1 cellular context compared by ENCODE assay signal in the genomic region with DNA sequence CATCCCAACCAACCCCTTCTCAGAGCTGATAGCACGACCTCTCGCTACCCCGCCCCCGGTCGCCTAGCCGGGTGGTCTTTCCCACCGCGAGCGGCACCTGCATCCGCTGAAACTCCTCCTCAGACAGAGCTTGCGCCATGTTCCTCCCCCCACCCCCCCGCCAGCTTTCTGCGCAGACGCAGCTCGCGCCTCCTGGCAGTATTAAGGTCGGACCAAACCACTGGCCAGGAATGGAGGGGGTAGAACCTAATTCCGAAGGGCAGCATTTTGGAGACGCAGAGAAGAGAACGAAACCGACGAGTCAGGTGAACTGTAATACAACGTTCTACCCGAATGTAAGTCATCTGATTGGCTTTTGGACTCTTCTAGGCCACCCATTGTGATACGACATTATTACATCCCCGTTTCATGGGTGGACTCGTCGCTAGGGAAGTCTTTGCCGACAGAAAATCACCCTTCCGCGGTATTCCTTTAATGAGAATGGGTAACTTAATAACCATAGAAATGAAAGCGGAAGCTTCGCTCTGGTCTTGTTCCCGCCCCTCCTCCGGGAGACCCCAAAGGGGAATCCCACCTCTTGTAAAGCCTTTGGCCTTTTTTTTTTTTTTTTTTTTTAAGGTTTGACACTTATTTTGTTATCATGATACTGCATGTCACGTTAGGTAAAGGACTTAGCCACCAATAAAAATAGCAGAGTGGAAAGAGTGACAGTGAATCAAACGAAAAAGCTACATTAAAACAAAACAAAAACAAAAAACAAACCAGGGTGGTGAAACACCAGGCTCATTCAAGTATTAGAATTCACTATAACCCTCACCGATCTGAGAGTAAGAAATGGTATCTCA.
TF ChIP-seq lines count a peak whose summit lies in the region.

A gene with protein sequence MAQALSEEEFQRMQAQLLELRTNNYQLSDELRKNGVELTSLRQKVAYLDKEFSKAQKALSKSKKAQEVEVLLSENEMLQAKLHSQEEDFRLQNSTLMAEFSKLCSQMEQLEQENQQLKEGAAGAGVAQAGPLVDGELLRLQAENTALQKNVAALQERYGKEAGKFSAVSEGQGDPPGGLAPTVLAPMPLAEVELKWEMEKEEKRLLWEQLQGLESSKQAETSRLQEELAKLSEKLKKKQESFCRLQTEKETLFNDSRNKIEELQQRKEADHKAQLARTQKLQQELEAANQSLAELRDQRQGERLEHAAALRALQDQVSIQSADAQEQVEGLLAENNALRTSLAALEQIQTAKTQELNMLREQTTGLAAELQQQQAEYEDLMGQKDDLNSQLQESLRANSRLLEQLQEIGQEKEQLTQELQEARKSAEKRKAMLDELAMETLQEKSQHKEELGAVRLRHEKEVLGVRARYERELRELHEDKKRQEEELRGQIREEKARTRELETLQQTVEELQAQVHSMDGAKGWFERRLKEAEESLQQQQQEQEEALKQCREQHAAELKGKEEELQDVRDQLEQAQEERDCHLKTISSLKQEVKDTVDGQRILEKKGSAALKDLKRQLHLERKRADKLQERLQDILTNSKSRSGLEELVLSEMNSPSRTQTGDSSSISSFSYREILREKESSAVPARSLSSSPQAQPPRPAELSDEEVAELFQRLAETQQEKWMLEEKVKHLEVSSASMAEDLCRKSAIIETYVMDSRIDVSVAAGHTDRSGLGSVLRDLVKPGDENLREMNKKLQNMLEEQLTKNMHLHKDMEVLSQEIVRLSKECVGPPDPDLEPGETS (minus strand): TSS at position 174 of the 845 bp plus-strand sequence. CDS start 35 bp downstream, at position 139.

TF ChIP-seq in HEK293, 187 proteins besides CTCF, POLR2A, EP300 and RAD21 (continued from another document and continues in another):
- TF ChIP-seq, protein P1, sequence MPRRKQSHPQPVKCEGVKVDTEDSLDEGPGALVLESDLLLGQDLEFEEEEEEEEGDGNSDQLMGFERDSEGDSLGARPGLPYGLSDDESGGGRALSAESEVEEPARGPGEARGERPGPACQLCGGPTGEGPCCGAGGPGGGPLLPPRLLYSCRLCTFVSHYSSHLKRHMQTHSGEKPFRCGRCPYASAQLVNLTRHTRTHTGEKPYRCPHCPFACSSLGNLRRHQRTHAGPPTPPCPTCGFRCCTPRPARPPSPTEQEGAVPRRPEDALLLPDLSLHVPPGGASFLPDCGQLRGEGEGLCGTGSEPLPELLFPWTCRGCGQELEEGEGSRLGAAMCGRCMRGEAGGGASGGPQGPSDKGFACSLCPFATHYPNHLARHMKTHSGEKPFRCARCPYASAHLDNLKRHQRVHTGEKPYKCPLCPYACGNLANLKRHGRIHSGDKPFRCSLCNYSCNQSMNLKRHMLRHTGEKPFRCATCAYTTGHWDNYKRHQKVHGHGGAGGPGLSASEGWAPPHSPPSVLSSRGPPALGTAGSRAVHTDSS (tag by site-specific recombination; IDR thresholded peaks at IDR 0.05) = no peak
- TF ChIP-seq, protein P2, sequence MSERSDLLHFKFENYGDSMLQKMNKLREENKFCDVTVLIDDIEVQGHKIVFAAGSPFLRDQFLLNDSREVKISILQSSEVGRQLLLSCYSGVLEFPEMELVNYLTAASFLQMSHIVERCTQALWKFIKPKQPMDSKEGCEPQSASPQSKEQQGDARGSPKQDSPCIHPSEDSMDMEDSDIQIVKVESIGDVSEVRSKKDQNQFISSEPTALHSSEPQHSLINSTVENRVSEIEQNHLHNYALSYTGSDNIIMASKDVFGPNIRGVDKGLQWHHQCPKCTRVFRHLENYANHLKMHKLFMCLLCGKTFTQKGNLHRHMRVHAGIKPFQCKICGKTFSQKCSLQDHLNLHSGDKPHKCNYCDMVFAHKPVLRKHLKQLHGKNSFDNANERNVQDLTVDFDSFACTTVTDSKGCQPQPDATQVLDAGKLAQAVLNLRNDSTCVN (tag by site-specific recombination; optimal IDR thresholded peaks at IDR 0.05) = no peak
- TF ChIP-seq PRDM1 (tag by site-specific recombination; IDR thresholded peaks at IDR 0.05) = 0 out of 2 replicates have a peak, but pooled peaks have one; percentile 28
- peak; percentile 5; the same call in 1 of the 2 replicates for TF ChIP-seq GLI4 (tag by site-specific recombination; IDR thresholded peaks at IDR 0.05)
- TF ChIP-seq, protein P3, sequence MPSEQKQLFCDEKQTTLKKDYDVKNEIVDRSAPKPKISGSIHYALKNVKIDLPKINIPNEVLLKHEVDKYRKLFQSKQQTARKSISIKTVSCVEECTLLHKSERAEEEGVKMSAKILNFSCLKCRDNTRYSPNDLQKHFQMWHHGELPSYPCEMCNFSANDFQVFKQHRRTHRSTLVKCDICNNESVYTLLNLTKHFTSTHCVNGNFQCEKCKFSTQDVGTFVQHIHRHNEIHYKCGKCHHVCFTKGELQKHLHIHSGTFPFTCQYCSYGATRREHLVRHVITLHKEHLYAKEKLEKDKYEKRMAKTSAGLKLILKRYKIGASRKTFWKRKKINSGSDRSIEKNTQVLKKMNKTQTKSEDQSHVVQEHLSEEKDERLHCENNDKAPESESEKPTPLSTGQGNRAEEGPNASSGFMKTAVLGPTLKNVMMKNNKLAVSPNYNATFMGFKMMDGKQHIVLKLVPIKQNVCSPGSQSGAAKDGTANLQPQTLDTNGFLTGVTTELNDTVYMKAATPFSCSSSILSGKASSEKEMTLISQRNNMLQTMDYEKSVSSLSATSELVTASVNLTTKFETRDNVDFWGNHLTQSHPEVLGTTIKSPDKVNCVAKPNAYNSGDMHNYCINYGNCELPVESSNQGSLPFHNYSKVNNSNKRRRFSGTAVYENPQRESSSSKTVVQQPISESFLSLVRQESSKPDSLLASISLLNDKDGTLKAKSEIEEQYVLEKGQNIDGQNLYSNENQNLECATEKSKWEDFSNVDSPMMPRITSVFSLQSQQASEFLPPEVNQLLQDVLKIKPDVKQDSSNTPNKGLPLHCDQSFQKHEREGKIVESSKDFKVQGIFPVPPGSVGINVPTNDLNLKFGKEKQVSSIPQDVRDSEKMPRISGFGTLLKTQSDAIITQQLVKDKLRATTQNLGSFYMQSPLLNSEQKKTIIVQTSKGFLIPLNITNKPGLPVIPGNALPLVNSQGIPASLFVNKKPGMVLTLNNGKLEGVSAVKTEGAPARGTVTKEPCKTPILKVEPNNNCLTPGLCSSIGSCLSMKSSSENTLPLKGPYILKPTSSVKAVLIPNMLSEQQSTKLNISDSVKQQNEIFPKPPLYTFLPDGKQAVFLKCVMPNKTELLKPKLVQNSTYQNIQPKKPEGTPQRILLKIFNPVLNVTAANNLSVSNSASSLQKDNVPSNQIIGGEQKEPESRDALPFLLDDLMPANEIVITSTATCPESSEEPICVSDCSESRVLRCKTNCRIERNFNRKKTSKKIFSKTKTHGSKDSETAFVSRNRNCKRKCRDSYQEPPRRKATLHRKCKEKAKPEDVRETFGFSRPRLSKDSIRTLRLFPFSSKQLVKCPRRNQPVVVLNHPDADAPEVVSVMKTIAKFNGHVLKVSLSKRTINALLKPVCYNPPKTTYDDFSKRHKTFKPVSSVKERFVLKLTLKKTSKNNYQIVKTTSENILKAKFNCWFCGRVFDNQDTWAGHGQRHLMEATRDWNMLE (tag by site-specific recombination; conservative IDR thresholded peaks at IDR 0.05; ENCODE audit: low read depth) = peak; percentile 26; the same call in 1 of the 2 replicates
- TF ChIP-seq ZNF501 (tag by site-specific recombination; IDR thresholded peaks at IDR 0.05) = peak; percentile 68
- TF ChIP-seq SETDB1 (IDR thresholded peaks at IDR 0.05; ENCODE audit: insufficient read length, low read length) = no peak
- no peak for TF ChIP-seq ZNF266 (tag by site-specific recombination; IDR thresholded peaks at IDR 0.05; ENCODE audit: low read depth)
- no peak for TF ChIP-seq ZNF549 (tag by site-specific recombination; IDR thresholded peaks at IDR 0.05)
- no peak for TF ChIP-seq WT1 (tag by site-specific recombination; IDR thresholded peaks at IDR 0.05)
- peak; percentile 72 for TF ChIP-seq ZNF335 (tag by site-specific recombination; conservative IDR thresholded peaks at IDR 0.05)
- no peak for TF ChIP-seq ZNF544 (tag by site-specific recombination; IDR thresholded peaks at IDR 0.05)
- TF ChIP-seq ZEB2 (tag by site-specific recombination; IDR thresholded peaks at IDR 0.05) = no peak; the same call in 1 of the 2 replicates
- TF ChIP-seq ZNF677 (tag by site-specific recombination; IDR thresholded peaks at IDR 0.05) = no peak
- TF ChIP-seq, protein P4, sequence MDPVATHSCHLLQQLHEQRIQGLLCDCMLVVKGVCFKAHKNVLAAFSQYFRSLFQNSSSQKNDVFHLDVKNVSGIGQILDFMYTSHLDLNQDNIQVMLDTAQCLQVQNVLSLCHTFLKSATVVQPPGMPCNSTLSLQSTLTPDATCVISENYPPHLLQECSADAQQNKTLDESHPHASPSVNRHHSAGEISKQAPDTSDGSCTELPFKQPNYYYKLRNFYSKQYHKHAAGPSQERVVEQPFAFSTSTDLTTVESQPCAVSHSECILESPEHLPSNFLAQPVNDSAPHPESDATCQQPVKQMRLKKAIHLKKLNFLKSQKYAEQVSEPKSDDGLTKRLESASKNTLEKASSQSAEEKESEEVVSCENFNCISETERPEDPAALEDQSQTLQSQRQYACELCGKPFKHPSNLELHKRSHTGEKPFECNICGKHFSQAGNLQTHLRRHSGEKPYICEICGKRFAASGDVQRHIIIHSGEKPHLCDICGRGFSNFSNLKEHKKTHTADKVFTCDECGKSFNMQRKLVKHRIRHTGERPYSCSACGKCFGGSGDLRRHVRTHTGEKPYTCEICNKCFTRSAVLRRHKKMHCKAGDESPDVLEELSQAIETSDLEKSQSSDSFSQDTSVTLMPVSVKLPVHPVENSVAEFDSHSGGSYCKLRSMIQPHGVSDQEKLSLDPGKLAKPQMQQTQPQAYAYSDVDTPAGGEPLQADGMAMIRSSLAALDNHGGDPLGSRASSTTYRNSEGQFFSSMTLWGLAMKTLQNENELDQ (tag by site-specific recombination; IDR thresholded peaks at IDR 0.05; ENCODE audit: low read depth) = no peak
- TF ChIP-seq ZNF366 (tag by site-specific recombination; conservative IDR thresholded peaks at IDR 0.05) = 0 out of 2 replicates have a peak, but pooled peaks have one; percentile 15
- TF ChIP-seq SALL2 (tag by site-specific recombination; IDR thresholded peaks at IDR 0.05; ENCODE audit: borderline replicate concordance) = no peak
- TF ChIP-seq SP2 (tag by site-specific recombination; IDR thresholded peaks at IDR 0.05) = peak; percentile 73
- TF ChIP-seq KLF8 (tag by site-specific recombination; IDR thresholded peaks at IDR 0.05) = peak; percentile 48; the same call in 1 of the 2 replicates
- TF ChIP-seq SP3 (tag by site-specific recombination; IDR thresholded peaks at IDR 0.05) = peak; percentile 64
- 0 out of 2 replicates have a peak, but pooled peaks have one; percentile 43 for TF ChIP-seq ZBTB7A (tag by site-specific recombination; IDR thresholded peaks at IDR 0.05; ENCODE audit: low read depth)
- no peak for TF ChIP-seq ZNF404 (tag by site-specific recombination; IDR thresholded peaks at IDR 0.05)
- no peak for TF ChIP-seq RBAK (tag by site-specific recombination; IDR thresholded peaks at IDR 0.05)
- TF ChIP-seq, protein P5, sequence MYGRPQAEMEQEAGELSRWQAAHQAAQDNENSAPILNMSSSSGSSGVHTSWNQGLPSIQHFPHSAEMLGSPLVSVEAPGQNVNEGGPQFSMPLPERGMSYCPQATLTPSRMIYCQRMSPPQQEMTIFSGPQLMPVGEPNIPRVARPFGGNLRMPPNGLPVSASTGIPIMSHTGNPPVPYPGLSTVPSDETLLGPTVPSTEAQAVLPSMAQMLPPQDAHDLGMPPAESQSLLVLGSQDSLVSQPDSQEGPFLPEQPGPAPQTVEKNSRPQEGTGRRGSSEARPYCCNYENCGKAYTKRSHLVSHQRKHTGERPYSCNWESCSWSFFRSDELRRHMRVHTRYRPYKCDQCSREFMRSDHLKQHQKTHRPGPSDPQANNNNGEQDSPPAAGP (tag by site-specific recombination; IDR thresholded peaks at IDR 0.05) = peak; percentile 75; the same call in 1 of the 2 replicates
- peak; percentile 43; the same call in 1 of the 2 replicates for TF ChIP-seq ZIC2 (tag by site-specific recombination; IDR thresholded peaks at IDR 0.05)
- TF ChIP-seq ZNF623 (tag by site-specific recombination; IDR thresholded peaks at IDR 0.05) = no peak
- no peak; the same call in 1 of the 2 replicates for TF ChIP-seq ZNF324 (tag by site-specific recombination; IDR thresholded peaks at IDR 0.05)
- peak; percentile 56 for TF ChIP-seq GLIS1 (tag by site-specific recombination; IDR thresholded peaks at IDR 0.05)
- TF ChIP-seq, protein P6, sequence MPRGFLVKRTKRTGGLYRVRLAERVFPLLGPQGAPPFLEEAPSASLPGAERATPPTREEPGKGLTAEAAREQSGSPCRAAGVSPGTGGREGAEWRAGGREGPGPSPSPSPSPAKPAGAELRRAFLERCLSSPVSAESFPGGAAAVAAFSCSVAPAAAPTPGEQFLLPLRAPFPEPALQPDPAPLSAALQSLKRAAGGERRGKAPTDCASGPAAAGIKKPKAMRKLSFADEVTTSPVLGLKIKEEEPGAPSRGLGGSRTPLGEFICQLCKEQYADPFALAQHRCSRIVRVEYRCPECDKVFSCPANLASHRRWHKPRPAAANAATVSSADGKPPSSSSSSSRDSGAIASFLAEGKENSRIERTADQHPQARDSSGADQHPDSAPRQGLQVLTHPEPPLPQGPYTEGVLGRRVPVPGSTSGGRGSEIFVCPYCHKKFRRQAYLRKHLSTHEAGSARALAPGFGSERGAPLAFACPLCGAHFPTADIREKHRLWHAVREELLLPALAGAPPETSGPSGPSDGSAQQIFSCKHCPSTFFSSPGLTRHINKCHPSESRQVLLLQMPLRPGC (tag by site-specific recombination; IDR thresholded peaks at IDR 0.05) = peak; percentile 17; the same call in 1 of the 2 replicates
- TF ChIP-seq ZBTB21 (tag by site-specific recombination; IDR thresholded peaks at IDR 0.05) = no peak
- TF ChIP-seq KLF9 (tag by site-specific recombination; IDR thresholded peaks at IDR 0.05; ENCODE audit: low read depth) = peak; percentile 29; the same call in 1 of the 2 replicates
- no peak for TF ChIP-seq ZNF600 (tag by site-specific recombination; IDR thresholded peaks at IDR 0.05)
- no peak for TF ChIP-seq ZNF548 (tag by site-specific recombination; IDR thresholded peaks at IDR 0.05)
- TF ChIP-seq FEZF1 (tag by site-specific recombination; IDR thresholded peaks at IDR 0.05) = peak; percentile 21; the same call in 1 of the 2 replicates
- TF ChIP-seq ZNF394 (tag by site-specific recombination; IDR thresholded peaks at IDR 0.05; ENCODE audit: borderline replicate concordance) = no peak
- no peak for TF ChIP-seq ZNF585B (tag by site-specific recombination; IDR thresholded peaks at IDR 0.05)
- TF ChIP-seq, protein P7, sequence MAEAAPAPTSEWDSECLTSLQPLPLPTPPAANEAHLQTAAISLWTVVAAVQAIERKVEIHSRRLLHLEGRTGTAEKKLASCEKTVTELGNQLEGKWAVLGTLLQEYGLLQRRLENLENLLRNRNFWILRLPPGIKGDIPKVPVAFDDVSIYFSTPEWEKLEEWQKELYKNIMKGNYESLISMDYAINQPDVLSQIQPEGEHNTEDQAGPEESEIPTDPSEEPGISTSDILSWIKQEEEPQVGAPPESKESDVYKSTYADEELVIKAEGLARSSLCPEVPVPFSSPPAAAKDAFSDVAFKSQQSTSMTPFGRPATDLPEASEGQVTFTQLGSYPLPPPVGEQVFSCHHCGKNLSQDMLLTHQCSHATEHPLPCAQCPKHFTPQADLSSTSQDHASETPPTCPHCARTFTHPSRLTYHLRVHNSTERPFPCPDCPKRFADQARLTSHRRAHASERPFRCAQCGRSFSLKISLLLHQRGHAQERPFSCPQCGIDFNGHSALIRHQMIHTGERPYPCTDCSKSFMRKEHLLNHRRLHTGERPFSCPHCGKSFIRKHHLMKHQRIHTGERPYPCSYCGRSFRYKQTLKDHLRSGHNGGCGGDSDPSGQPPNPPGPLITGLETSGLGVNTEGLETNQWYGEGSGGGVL (tag by site-specific recombination; IDR thresholded peaks at IDR 0.05) = no peak
- no peak for TF ChIP-seq ZNF610 (tag by site-specific recombination; IDR thresholded peaks at IDR 0.05; ENCODE audit: borderline replicate concordance)
